In the genomic region with DNA sequence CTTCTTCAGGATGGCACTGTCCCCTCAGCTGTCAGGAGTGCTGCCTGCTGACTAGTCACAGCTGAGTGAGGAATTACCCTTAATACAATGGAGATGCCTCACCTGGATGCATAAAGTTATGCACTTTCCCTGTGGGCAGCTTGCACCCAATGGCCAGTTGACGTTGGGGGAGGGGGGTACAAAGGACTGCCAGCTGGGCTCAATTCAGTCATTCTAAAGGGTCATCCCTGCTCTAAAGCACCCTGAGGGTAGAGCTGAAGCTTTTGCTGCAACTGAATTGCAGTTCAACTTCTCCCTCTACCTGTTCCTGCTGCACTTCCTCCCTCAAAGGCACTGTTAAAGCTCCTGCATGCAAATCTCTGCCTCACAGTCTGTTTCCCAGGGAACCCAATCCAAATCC, we compare ENCODE assay signal across 18 cellular contexts.
"Had no signal": no experiment of that assay in that cellular context is flagged by ENCODE, and none has a peak within 500 bp of the region (broad histone marks: within the 10 kb centered on the region; RNA-seq: fewer than 3 reads in every experiment).

No MANE protein-coding gene starts in this region.

- H3K36me3 ChIP-seq: esophagus muscularis mucosa, gastrocnemius medialis, heart right ventricle, stomach, thoracic aorta, transverse colon had no signal

- H3K4me3 ChIP-seq: esophagus muscularis mucosa, gastrocnemius medialis, heart right ventricle, mucosa of descending colon, stomach, thoracic aorta, transverse colon had no signal

- H3K27me3 ChIP-seq: esophagus muscularis mucosa, gastrocnemius medialis, stomach, transverse colon had no signal

- DNase-seq: effector memory CD8-positive, alpha-beta T cell; heart right ventricle; hypothalamus; kidney; mucosa of descending colon; naive thymus-derived CD8-positive, alpha-beta T cell; posterior cingulate gyrus; stimulated activated CD4-positive, alpha-beta T cell treated with anti-CD3 and anti-CD28 coated beads, Interleukin-2, amount 100 ng/mL, for 24 hours; stimulated activated CD4-positive, alpha-beta T cell treated with anti-CD3 and anti-CD28 coated beads, Interleukin-4, amount 100 ng/mL, for 4 hours; stimulated activated naive CD4-positive, alpha-beta T cell; stomach; substantia nigra; transverse colon had no signal

- H3K9me3 ChIP-seq: esophagus muscularis mucosa, gastrocnemius medialis, heart right ventricle, mucosa of descending colon, stomach, thoracic aorta, transverse colon had no signal

- ATAC-seq: effector memory CD8-positive, alpha-beta T cell; heart right ventricle; mucosa of descending colon; naive thymus-derived CD8-positive, alpha-beta T cell; sciatic nerve had no signal

- FAIRE-seq: kidney had no signal

- H3K4me1 ChIP-seq: gastrocnemius medialis, stomach, transverse colon had no signal

- H3K27ac ChIP-seq: epithelial cell of prostate, esophagus muscularis mucosa, gastrocnemius medialis, heart right ventricle, stomach, thoracic aorta, transverse colon had no signal
